ENCODE assay signal across 10 cellular contexts in the genomic region with DNA sequence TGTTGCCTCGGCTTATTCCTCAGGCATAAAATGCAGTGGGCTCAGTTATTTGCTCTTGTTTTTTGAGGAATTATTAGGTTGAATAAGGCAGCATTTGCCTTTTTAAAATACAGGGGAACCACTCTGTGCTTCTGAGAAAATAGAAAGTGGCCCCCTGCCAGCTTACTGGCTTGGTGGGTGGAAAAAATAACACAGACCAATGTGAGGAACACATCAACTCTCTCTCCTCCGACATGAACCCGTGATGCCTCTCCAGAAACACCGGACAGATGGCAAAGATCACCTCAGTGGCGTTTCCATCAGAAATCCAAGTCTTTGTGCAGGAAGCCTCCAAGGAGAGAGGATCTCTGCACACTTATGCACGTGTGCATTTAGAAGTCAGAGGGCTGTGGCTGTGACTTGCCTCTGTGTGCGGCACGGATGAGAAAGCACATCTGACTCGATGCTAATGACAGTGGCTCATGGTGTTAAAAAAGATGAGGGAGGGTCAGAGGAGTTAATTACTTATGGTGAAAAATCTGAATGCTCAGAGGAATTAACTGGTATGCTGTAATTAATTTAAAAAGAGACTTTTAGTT.
DNase-seq lines count a peak whose midpoint lies in the region; ATAC-seq and TF ChIP-seq lines count a peak whose summit lies in the region.
"Had no signal": no experiment of that assay in that cellular context is flagged by ENCODE, and none has a peak within 500 bp of the region (broad histone marks: within the 10 kb centered on the region; RNA-seq: fewer than 3 reads in every experiment).

No MANE protein-coding gene starts in this region.

- H3F3A ChIP-seq in smooth muscle cell (ENCODE audit: low read depth), result no peaks in the 10 kb centered on the region

- H2AFZ ChIP-seq in smooth muscle cell (ENCODE audit: low read depth), result no peak overlapping the region

- H3K36me3 ChIP-seq in thoracic aorta (no peaks in the 10 kb centered on the region), smooth muscle cell (ENCODE audit: low read depth) (no peaks in the 10 kb centered on the region)
- H3K36me3 ChIP-seq: WERI-Rb-1 had no signal

- POLR2A ChIA-PET in naive thymus-derived CD8-positive, alpha-beta T cell (lab: Charles Lee), result interaction anchor here (1.5 to 3.7 kb wide), 4 partner anchors 8 to 112 kb away, joined by 4 to 49 read pairs (median 8); a partner anchor contains a TSS
- POLR2A ChIA-PET in RWPE1 (lab: Yijun Ruan, JAX; ENCODE audit: low non-redundant PET), result no interaction called here

- no peak for TF ChIP-seq CTCF in thoracic aorta (IDR thresholded peaks at IDR 0.05)
- no peak for TF ChIP-seq CTCF in RWPE1 (conservative IDR thresholded peaks at IDR 0.05; ENCODE audit: low read depth)
- no peak for TF ChIP-seq CTCF in smooth muscle cell (IDR thresholded peaks at IDR 0.05; ENCODE audit: borderline replicate concordance, insufficient read depth, poor library complexity, severe bottlenecking)

- peak overlapping the region; percentile 60 to 88 (median 83) for H3K4me3 Mint-ChIP-seq in naive thymus-derived CD8-positive, alpha-beta T cell

- H3K9me3 ChIP-seq in thoracic aorta (no peaks in the 10 kb centered on the region), smooth muscle cell (replicated peaks; ENCODE audit: low read depth) (no peaks in the 10 kb centered on the region)

- peaks cover 3 to 29% of the 10 kb centered on the region in 2 donors for H3K4me1 ChIP-seq in thoracic aorta (ENCODE audit: control insufficient read depth in 1 of 2, low read depth in 2 of 2)
- no peaks in the 10 kb centered on the region for H3K4me1 ChIP-seq in smooth muscle cell (ENCODE audit: low read depth)

- no peaks in the 10 kb centered on the region for H3K27me3 Mint-ChIP-seq in naive thymus-derived CD8-positive, alpha-beta T cell

- peaks cover 0 to 20% (median 12%) of the 10 kb centered on the region in 9 donors for H3K9me3 Mint-ChIP-seq in naive thymus-derived CD8-positive, alpha-beta T cell

- H3K27me3 ChIP-seq in thoracic aorta (replicated peaks; ENCODE audit: insufficient read depth) (no peaks in the 10 kb centered on the region), smooth muscle cell (ENCODE audit: low read depth) (no peaks in the 10 kb centered on the region)

- CTCF ChIA-PET in RWPE1 (lab: Yijun Ruan, JAX), result no interaction called here

- DNase-seq in activated naive CD4-positive, alpha-beta T cell treated with Interleukin-2 at 50 U/mL for 16 hours, result peak; percentile 18
- no peak for DNase-seq in activated naive CD4-positive, alpha-beta T cell (lab: John Stamatoyannopoulos, UW)
- DNase-seq in brain pericyte (ENCODE audit: low read depth, low spot score) (peak; percentile 52), thoracic aorta (ENCODE audit: low spot score) (no peak), SKM-1 treated with dmso at 0.1 percent for 144 hours (lab: John Stamatoyannopoulos, UW; ENCODE audit: unreplicated experiment) (no peak), RWPE1 (ENCODE audit: low spot score) (no peak), smooth muscle cell (lab: John Stamatoyannopoulos, UW; ENCODE audit: unreplicated experiment) (no peak)
- peak in 3 of 10 donors; percentile 30 to 40 (median 34) for DNase-seq in naive thymus-derived CD8-positive, alpha-beta T cell
- DNase-seq: MM.1S, WERI-Rb-1 had no signal

- H3K4me1 Mint-ChIP-seq in naive thymus-derived CD8-positive, alpha-beta T cell, result peaks cover 53 to 96% (median 95%) of the 10 kb centered on the region in 4 donors

- H3K27ac Mint-ChIP-seq in naive thymus-derived CD8-positive, alpha-beta T cell, result peak overlapping the region; percentile 92 to 99 (median 94)

- H3K36me3 Mint-ChIP-seq in naive thymus-derived CD8-positive, alpha-beta T cell, result peaks cover 10 to 20% (median 18%) of the 10 kb centered on the region in 3 donors

- H3K27ac ChIP-seq in thoracic aorta, result no peak overlapping the region
- no peak overlapping the region for H3K27ac ChIP-seq in RWPE1
- no peak overlapping the region for H3K27ac ChIP-seq in smooth muscle cell (ENCODE audit: low read depth)
- H3K27ac ChIP-seq: WERI-Rb-1 had no signal

- no peaks in the 10 kb centered on the region for H3K79me2 ChIP-seq in smooth muscle cell (ENCODE audit: low read depth)

- H3K9ac ChIP-seq in smooth muscle cell (ENCODE audit: low read depth), result no peak overlapping the region

- peak; percentile 35 to 48 for ATAC-seq in naive thymus-derived CD8-positive, alpha-beta T cell
- no peak for ATAC-seq in thoracic aorta (ENCODE audit: insufficient number of reproducible peaks, low FRiP score, low read depth)

- H4K20me1 ChIP-seq in smooth muscle cell (ENCODE audit: low read depth), result no peaks in the 10 kb centered on the region

- H3K4me3 ChIP-seq in thoracic aorta, result peak overlapping the region; percentile 49
- H3K4me3 ChIP-seq in smooth muscle cell, result no peak overlapping the region

- WGBS in smooth muscle cell (ENCODE audit: low lambda C conversion rate), result 93% methylated on average over 9 of the region's 9 CpGs

- no peak overlapping the region for H3K4me2 ChIP-seq in smooth muscle cell

Comparison
In these comparisons a context has a peak if more than half of its experiments do, and no peak if none do; other contexts are left out.
1. DNase-seq: peak in activated naive CD4-positive, alpha-beta T cell treated with Interleukin-2 at 50 U/mL for 16 hours (single experiment) and brain pericyte (single experiment); none in activated naive CD4-positive, alpha-beta T cell (0 of 4), thoracic aorta (single experiment), SKM-1 treated with dmso at 0.1 percent for 144 hours (single experiment), RWPE1 (single experiment) and smooth muscle cell (single experiment).